Comparison of ENCODE assay signal across 8 cellular contexts in the genomic region with DNA sequence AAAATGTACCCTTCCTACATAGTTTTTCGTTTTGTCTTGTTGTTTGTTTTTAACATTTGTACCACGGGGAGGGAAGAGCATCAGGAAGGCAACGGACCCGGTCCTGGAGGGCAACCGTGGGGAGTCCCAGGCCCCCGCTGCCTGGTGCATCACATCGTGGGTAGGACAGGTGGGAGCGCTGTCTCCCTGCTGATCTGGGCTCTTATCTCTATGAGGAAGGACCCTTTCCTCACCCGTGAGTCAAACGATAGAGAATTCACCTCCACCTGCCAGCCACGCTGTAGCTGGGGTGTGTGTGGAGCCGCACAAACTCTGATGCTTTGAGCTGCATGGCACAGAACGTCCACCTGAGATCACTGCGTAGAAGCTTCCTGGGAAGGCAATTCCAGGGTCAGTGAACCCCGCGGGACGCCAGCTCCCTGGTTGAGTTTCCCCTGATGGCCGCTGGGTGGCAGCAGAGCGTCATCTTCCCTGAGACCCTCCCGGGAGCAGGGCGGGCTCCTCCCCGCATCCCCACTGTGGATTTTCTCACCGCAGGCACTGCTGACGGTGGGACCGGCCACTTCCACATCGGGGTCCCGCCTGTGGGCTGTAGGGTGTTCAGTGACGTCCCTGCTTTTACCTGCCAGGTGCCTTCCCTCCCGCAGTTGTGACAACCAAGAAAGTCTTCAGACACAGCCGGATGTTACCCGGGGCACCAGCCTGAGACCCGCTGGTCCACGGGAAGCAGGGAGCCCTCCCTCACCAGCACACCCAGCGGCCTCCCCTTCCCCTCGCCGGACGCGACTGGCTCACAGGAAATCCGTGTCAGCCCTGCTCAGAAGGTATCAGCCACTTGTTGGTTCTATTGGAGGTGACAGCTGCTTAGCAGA. TPM values are rescaled to one million over a fixed set of nuclear protein-coding genes. Genes with fewer than 3 reads are reported as not detected.
DNase-seq lines count a peak whose midpoint lies in the region; ATAC-seq and TF ChIP-seq lines count a peak whose summit lies in the region.

No MANE protein-coding gene starts in this region.

- peak overlapping the region; percentile 83 for H2AFZ ChIP-seq in mammary epithelial cell (ENCODE audit: low read depth, low read length)

- peaks cover 30% of the 10 kb centered on the region for H3K9me3 Mint-ChIP-seq in WTC11

- no peaks in the 10 kb centered on the region for H3K27me3 ChIP-seq in mammary epithelial cell (ENCODE audit: insufficient read depth, low read length)

- no peaks in the 10 kb centered on the region for H3K9me3 ChIP-seq in mammary epithelial cell (replicated peaks; ENCODE audit: insufficient read depth, low read length)

- dilution Hi-C loops in mammary epithelial cell (cut with HindIII; ENCODE audit: low sequenced_read_pairs) = loop anchor here (5.0 to 10.0 kb wide), 4 partner anchors 51 to 1042 kb away; no protein-coding TSS in a partner anchor

- no peaks in the 10 kb centered on the region for H3K79me2 ChIP-seq in mammary epithelial cell (ENCODE audit: insufficient read depth, low read length)

- DNase-seq in ACHN (peak; percentile 32), NCI-H1436 treated with DMSO at 0.1 percent for 48 hours (lab: John Stamatoyannopoulos, UW) (peak; percentile 12), WTC11 (ENCODE audit: low spot score) (peak; percentile 86), mammary epithelial cell (peak; percentile 26), kidney tubule cell (ENCODE audit: low spot score) (peak; percentile 60), HCEC 1CT (no peak)
- peak; percentile 31 for DNase-seq in stimulated activated CD4-positive, alpha-beta T cell treated with anti-CD3 and anti-CD28 coated beads, Interleukin-2, amount 100 ng/mL, for 4 hours (ENCODE audit: low read depth)

- H3K4me3 ChIP-seq in mammary epithelial cell (replicated peaks in 1 of 3; ENCODE audit: insufficient read depth in 1 of 3, low read depth in 2 of 3, low read length in 3 of 3) = peak overlapping the region in 2 of 3 experiments; percentile 13 to 18

- ATAC-seq in GM18498 (IDR thresholded peaks at IDR 0.05; ENCODE audit: unreplicated experiment) = peak; percentile 54
- peak; percentile 90 for ATAC-seq in WTC11

- peak overlapping the region; percentile 59 for H3K4me3 Mint-ChIP-seq in WTC11

- no peak overlapping the region for H3K27ac Mint-ChIP-seq in WTC11

- in situ Hi-C loops in ACHN (cut with HindIII; ENCODE audit: low pct_ligation_motif_present, low pct_unique_long_range_greater_than_20kb, low sequenced_read_pairs) (no loop called here), mammary epithelial cell (cut with MboI; ENCODE audit: low sequenced_read_pairs in 2 of 2) (no loop called here)

- peaks cover 15% of the 10 kb centered on the region for H3K36me3 Mint-ChIP-seq in WTC11

- peaks cover 24% of the 10 kb centered on the region for H3K27me3 Mint-ChIP-seq in WTC11 (ENCODE audit: low read depth)

- H3K36me3 ChIP-seq in mammary epithelial cell (ENCODE audit: insufficient read depth, low read length) = no peaks in the 10 kb centered on the region

- peak overlapping the region; percentile 70 for H3K4me2 ChIP-seq in mammary epithelial cell (ENCODE audit: insufficient read depth, low read depth, low read length)

- BruUV-seq in mammary epithelial cell (replicated peaks; lab: Mats Ljungman, UMichigan) = no TSS peak

- peaks cover 3% of the 10 kb centered on the region; the same call in 1 of the 2 replicates for H3K4me1 Mint-ChIP-seq in WTC11

- H4K20me1 ChIP-seq in mammary epithelial cell (ENCODE audit: insufficient read depth, low read length) = no peaks in the 10 kb centered on the region

- WGBS in mammary epithelial cell (ENCODE audit: low coverage, missing lambda C conversion rate) = 6% methylated on average over 35 of the region's 39 CpGs

- POLR2A ChIA-PET in WTC11 (lab: Charles Lee) = no interaction called here

- CTCF ChIA-PET in WTC11 (lab: Charles Lee) (interaction anchor here (0.6 to 3.1 kb wide), 56 partner anchors 8 to 1640 kb away, joined by 3 to 44 read pairs (median 4); a partner anchor contains a TSS), mammary epithelial cell (lab: Charles Lee; ENCODE audit: low non-redundant PET) (interaction anchor here (0.6 to 1.5 kb wide), 5 partner anchors 10 to 267 kb away, joined by 3 to 8 read pairs (median 4); no protein-coding TSS in a partner anchor)

- peaks cover 4% of the 10 kb centered on the region for H3K4me1 ChIP-seq in mammary epithelial cell (ENCODE audit: insufficient read depth, low read length)

- peak; percentile 90 for TF ChIP-seq CTCF in WTC11 (IDR thresholded peaks at IDR 0.05)
- peak; percentile 69 to 88 for TF ChIP-seq CTCF in mammary epithelial cell (conservative IDR thresholded peaks at IDR 0.05 in 1 of 2, IDR thresholded peaks at IDR 0.05 in 1 of 2; ENCODE audit: extremely low read depth in 1 of 2, insufficient read depth in 1 of 2, low read depth in 1 of 2, low read length in 2 of 2)

- intact Hi-C loops in mammary epithelial cell (cut with micrococcal nuclease) = no loop called here

- no peak overlapping the region for H3K9ac ChIP-seq in mammary epithelial cell (ENCODE audit: insufficient read depth, low read length)

- H3K27ac ChIP-seq in mammary epithelial cell (ENCODE audit: insufficient read depth, low read depth, low read length) = no peak overlapping the region

TF ChIP-seq in WTC11, 78 proteins besides CTCF, POLR2A, EP300 and RAD21:
- TF ChIP-seq, protein P1, sequence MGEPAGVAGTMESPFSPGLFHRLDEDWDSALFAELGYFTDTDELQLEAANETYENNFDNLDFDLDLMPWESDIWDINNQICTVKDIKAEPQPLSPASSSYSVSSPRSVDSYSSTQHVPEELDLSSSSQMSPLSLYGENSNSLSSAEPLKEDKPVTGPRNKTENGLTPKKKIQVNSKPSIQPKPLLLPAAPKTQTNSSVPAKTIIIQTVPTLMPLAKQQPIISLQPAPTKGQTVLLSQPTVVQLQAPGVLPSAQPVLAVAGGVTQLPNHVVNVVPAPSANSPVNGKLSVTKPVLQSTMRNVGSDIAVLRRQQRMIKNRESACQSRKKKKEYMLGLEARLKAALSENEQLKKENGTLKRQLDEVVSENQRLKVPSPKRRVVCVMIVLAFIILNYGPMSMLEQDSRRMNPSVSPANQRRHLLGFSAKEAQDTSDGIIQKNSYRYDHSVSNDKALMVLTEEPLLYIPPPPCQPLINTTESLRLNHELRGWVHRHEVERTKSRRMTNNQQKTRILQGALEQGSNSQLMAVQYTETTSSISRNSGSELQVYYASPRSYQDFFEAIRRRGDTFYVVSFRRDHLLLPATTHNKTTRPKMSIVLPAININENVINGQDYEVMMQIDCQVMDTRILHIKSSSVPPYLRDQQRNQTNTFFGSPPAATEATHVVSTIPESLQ (CRISPR knock-in tag; IDR thresholded peaks at IDR 0.05) = no peak
- TF ChIP-seq, protein P2, sequence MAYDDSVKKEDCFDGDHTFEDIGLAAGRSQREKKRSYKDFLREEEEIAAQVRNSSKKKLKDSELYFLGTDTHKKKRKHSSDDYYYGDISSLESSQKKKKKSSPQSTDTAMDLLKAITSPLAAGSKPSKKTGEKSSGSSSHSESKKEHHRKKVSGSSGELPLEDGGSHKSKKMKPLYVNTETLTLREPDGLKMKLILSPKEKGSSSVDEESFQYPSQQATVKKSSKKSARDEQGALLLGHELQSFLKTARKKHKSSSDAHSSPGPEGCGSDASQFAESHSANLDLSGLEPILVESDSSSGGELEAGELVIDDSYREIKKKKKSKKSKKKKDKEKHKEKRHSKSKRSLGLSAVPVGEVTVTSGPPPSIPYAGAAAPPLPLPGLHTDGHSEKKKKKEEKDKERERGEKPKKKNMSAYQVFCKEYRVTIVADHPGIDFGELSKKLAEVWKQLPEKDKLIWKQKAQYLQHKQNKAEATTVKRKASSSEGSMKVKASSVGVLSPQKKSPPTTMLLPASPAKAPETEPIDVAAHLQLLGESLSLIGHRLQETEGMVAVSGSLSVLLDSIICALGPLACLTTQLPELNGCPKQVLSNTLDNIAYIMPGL (CRISPR knock-in tag; IDR thresholded peaks at IDR 0.05) = 0 out of 2 replicates have a peak, but pooled peaks have one; percentile 41
- TF ChIP-seq, protein P3, sequence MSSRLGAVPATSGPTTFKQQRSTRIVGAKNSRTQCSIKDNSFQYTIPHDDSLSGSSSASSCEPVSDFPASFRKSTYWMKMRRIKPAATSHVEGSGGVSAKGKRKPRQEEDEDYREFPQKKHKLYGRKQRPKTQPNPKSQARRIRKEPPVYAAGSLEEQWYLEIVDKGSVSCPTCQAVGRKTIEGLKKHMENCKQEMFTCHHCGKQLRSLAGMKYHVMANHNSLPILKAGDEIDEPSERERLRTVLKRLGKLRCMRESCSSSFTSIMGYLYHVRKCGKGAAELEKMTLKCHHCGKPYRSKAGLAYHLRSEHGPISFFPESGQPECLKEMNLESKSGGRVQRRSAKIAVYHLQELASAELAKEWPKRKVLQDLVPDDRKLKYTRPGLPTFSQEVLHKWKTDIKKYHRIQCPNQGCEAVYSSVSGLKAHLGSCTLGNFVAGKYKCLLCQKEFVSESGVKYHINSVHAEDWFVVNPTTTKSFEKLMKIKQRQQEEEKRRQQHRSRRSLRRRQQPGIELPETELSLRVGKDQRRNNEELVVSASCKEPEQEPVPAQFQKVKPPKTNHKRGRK (CRISPR knock-in tag; IDR thresholded peaks at IDR 0.05; ENCODE audit: borderline replicate concordance) = no peak
- TF ChIP-seq TP53 (CRISPR knock-in tag; IDR thresholded peaks at IDR 0.05) (no peak), NR3C1 (CRISPR knock-in tag; conservative IDR thresholded peaks at IDR 0.05; ENCODE audit: low read depth) (no peak)
- TF ChIP-seq, protein P4, sequence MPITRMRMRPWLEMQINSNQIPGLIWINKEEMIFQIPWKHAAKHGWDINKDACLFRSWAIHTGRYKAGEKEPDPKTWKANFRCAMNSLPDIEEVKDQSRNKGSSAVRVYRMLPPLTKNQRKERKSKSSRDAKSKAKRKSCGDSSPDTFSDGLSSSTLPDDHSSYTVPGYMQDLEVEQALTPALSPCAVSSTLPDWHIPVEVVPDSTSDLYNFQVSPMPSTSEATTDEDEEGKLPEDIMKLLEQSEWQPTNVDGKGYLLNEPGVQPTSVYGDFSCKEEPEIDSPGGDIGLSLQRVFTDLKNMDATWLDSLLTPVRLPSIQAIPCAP (CRISPR knock-in tag; IDR thresholded peaks at IDR 0.05) = no peak
- TF ChIP-seq, protein P5, sequence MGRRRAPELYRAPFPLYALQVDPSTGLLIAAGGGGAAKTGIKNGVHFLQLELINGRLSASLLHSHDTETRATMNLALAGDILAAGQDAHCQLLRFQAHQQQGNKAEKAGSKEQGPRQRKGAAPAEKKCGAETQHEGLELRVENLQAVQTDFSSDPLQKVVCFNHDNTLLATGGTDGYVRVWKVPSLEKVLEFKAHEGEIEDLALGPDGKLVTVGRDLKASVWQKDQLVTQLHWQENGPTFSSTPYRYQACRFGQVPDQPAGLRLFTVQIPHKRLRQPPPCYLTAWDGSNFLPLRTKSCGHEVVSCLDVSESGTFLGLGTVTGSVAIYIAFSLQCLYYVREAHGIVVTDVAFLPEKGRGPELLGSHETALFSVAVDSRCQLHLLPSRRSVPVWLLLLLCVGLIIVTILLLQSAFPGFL (CRISPR knock-in tag; IDR thresholded peaks at IDR 0.05; ENCODE audit: borderline replicate concordance) = no peak

RNA-seq across cellular contexts. Expression of a gene that starts 54.7 kb away (rescaled TPM):
- total RNA-seq in WTC11 (2021) (60.8 to 62.9 TPM (median 62.0 TPM) in 3 replicates), mammary epithelial cell (10 to 100 TPM; 25.5 to 41.0 TPM)
- 6.7 TPM for polyA plus RNA-seq in mammary epithelial cell
- polyA minus RNA-seq in mammary epithelial cell = 7.9 TPM
